ENCODE assay signal across 8 cellular contexts in the genomic region with DNA sequence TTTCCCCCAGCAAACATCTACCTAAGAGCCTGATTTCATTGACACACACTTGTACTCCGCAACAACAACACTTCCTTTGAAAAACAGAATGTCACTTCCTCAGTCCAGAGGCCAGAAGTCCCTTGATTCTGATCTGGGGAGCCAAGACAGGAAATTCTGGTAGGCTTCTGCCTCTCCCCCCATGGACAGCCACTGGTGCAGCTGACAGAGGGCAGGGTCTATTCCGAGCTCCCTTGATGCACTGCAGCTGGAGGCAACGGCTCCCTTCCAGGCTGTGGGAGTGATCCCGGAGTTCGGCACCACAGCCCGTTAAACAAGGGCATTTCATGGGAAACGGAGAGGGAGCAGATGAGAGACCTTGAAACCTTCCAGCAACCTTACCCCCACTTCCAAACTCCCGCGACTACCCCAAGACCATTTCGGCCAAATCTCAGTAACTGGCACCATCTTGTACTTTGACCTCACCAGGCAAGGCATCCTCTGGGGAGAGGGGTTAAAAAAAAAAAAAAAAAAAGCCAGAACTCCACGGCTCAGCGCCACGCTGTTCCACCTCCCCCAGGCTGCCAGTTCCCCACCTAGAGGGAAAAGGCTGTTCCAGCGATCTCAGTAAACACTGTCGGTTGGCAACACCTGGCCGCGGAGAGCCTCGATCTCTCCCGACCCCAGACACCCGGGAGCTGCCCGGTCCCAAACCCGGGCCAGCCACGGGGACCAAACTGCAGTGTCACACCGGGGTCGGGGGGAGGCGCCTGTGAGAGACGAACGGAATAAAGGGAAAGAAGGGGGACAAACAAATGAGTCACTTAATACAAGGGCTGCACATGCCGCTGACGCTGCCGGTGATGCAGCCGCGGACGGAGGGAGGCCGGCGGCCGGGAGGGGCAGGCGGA. TPM values are rescaled to one million over a fixed set of nuclear protein-coding genes. Genes with fewer than 3 reads are reported as not detected.
DNase-seq lines count a peak whose midpoint lies in the region; ATAC-seq, FAIRE-seq and TF ChIP-seq lines count a peak whose summit lies in the region.

No MANE protein-coding gene starts in this region.

- in situ Hi-C loops in astrocyte of the cerebellum (cut with HindIII; ENCODE audit: low sequenced_read_pairs): no loop called here

- DNase-seq in GM12892 (ENCODE audit: insufficient read length) (peak; percentile 44), NCI-H2029 (lab: John Stamatoyannopoulos, UW) (peak; percentile 30), T1000 (lab: John Stamatoyannopoulos, UW) (peak; percentile 78), astrocyte of the cerebellum (ENCODE audit: low read depth) (peak; percentile 45), hypothalamus (lab: John Stamatoyannopoulos, UW) (peak; percentile 36 to 90 (median 75)), retinal pigment epithelial cell (ENCODE audit: low read depth) (peak; percentile 76)
- no peak for DNase-seq in NK-92 treated with Interleukin-12 subunit alpha and Interleukin-12 subunit beta, amount 100 ng/mL, for 24 hours (lab: John Stamatoyannopoulos, UW)

- TF ChIP-seq CTCF in astrocyte of the cerebellum (IDR thresholded peaks at IDR 0.05; ENCODE audit: low read depth, low read length, missing control alignments) (peak; percentile 61), retinal pigment epithelial cell (conservative IDR thresholded peaks at IDR 0.05; ENCODE audit: low read depth, low read length) (peak; percentile 59)

- peak overlapping the region; percentile 68 for H3K4me3 ChIP-seq in astrocyte of the cerebellum (ENCODE audit: low read depth, low read length)
- H3K4me3 ChIP-seq in retinal pigment epithelial cell (ENCODE audit: low read length): peak overlapping the region; percentile 72

- TF ChIP-seq POLR2A in GM12892 (IDR thresholded peaks at IDR 0.05; ENCODE audit: low read depth, low read length): no peak; the same call in 1 of the 2 replicates

- peak; percentile 60 for ATAC-seq in HG02973 (IDR thresholded peaks at IDR 0.05; ENCODE audit: unreplicated experiment)

- FAIRE-seq in GM12892 (lab: Jason Lieb, UNC): peak; percentile 87

RNA-seq across cellular contexts. Expression of gene GAB2, which starts 1.1 kb away (rescaled TPM):
- 2.4 TPM for polyA plus RNA-seq in GM12892 (2012; ENCODE audit: missing spikeins)
